Comparison of ENCODE assay signal across 21 cellular contexts in genomic region chr6:1616556-1617463, GRCh38. TPM values are rescaled to one million over a fixed set of nuclear protein-coding genes. Genes with fewer than 3 reads are reported as not detected.
DNase-seq lines count a peak whose midpoint lies in the region; ATAC-seq, FAIRE-seq and TF ChIP-seq lines count a peak whose summit lies in the region.
"Had no signal": no experiment of that assay in that cellular context is flagged by ENCODE, and none has a peak within 500 bp of the region (broad histone marks: within the 10 kb centered on the region; RNA-seq: fewer than 3 reads in every experiment).

No MANE protein-coding gene starts in this region.

- TF ChIP-seq POLR2A in tibial nerve (IDR thresholded peaks at IDR 0.05), result no peak
- TF ChIP-seq POLR2A in GM12891 (IDR thresholded peaks at IDR 0.05; ENCODE audit: low read depth, low read length), result no peak

- H3K9me3 Mint-ChIP-seq in nephron progenitor cell, result no peaks in the 10 kb centered on the region
- H3K9me3 Mint-ChIP-seq: activated CD4-positive, alpha-beta T cell treated with anti-CD3 and anti-CD28 coated beads, Interleukin-2, amount 10 ng/mL, durations not matched to agents 7 days and 5 days; activated naive CD8-positive, alpha-beta T cell treated with anti-CD3 and anti-CD28 coated beads, Interleukin-2, amount 10 ng/mL, durations not matched to agents 7 days and 5 days; activated T-helper 2 cell treated with anti-CD3 and anti-CD28 coated beads, Interferon-gamma antibody, Interleukin-2, Interleukin-4, amounts not matched to agents 10 μg/mL and 5 μg/mL and 100 μg/mL, durations not matched to agents 14 hours and 24 hours and 36 hours had no signal

- H3K9ac ChIP-seq in colonic mucosa (ENCODE audit: low read depth in 2 of 2, low read length in 2 of 2), result no peak overlapping the region

- DNase-seq in T-helper 17 cell, result no peak
- peak; percentile 66 for DNase-seq in fibroblast of the aortic adventitia (ENCODE audit: low read depth)
- DNase-seq in nephron progenitor cell, result no peak
- no peak for DNase-seq in tibial nerve (ENCODE audit: low spot score in 2 of 2)
- no peak for DNase-seq in colonic mucosa
- no peak for DNase-seq in central memory CD4-positive, alpha-beta T cell
- DNase-seq in GM12891 (ENCODE audit: insufficient read length, low spot score), result no peak
- DNase-seq: activated CD4-positive, alpha-beta T cell treated with anti-CD3 and anti-CD28 coated beads, Interleukin-2, amount 10 ng/mL, durations not matched to agents 7 days and 5 days; activated naive CD8-positive, alpha-beta T cell treated with anti-CD3 and anti-CD28 coated beads, Interleukin-2, amount 10 ng/mL, durations not matched to agents 7 days and 5 days; body of pancreas; H9; mammary epithelial cell; NCI-H1417 treated with DMSO at 0.1 percent for 48 hours; NCI-H524; ovary; stomach; T-helper 2 cell had no signal

- H3K9me3 ChIP-seq in T-helper 17 cell (ENCODE audit: control insufficient read depth, low read length, poor library complexity, severe bottlenecking) (no peaks in the 10 kb centered on the region), tibial nerve (no peaks in the 10 kb centered on the region), colonic mucosa (no peaks in the 10 kb centered on the region)
- H3K9me3 ChIP-seq: body of pancreas, heart left ventricle, ovary, stomach, vagina had no signal

- WGBS in tibial nerve, 2 donors, result 55 to 62% methylated on average over 12 of the region's 12 CpGs

- H3K27ac ChIP-seq in tibial nerve (peak overlapping the region; percentile 56 to 93 (median 73)), colonic mucosa (no peak overlapping the region)
- H3K27ac ChIP-seq: body of pancreas, ovary, stomach, vagina had no signal

- TF ChIP-seq CTCF in fibroblast of the aortic adventitia (IDR thresholded peaks at IDR 0.05; ENCODE audit: insufficient read depth, low read length) (no peak), nephron progenitor cell (IDR thresholded peaks at IDR 0.05) (no peak), tibial nerve (IDR thresholded peaks at IDR 0.05) (no peak), colonic mucosa (IDR thresholded peaks at IDR 0.05) (no peak)

- H3K4me3 ChIP-seq in fibroblast of the aortic adventitia (ENCODE audit: low read depth, low read length) (peak overlapping the region; percentile 85), tibial nerve (peak overlapping the region in 2 of 4 donors; percentile 3 to 81), colonic mucosa (no peak overlapping the region)
- H3K4me3 ChIP-seq: body of pancreas, ovary, stomach, vagina had no signal

- H3K27me3 Mint-ChIP-seq in T-helper 17 cell (peaks cover 48% of the 10 kb centered on the region), nephron progenitor cell (ENCODE audit: low read depth, poor library complexity) (peaks cover 28% of the 10 kb centered on the region)

- H3K27me3 ChIP-seq in tibial nerve (peaks cover 0 to 79% of the 10 kb centered on the region in 2 donors), colonic mucosa (peaks cover 65% of the 10 kb centered on the region)
- H3K27me3 ChIP-seq: ovary had no signal

- H3K36me3 ChIP-seq in tibial nerve (peaks cover 0 to 3% (median 0%) of the 10 kb centered on the region in 3 donors), colonic mucosa (no peaks in the 10 kb centered on the region)
- H3K36me3 ChIP-seq: heart left ventricle, ovary, vagina had no signal

- H3K27ac Mint-ChIP-seq in T-helper 17 cell (peak overlapping the region; percentile 39), nephron progenitor cell (peak overlapping the region; percentile 86)
- H3K27ac Mint-ChIP-seq: activated CD4-positive, alpha-beta T cell treated with anti-CD3 and anti-CD28 coated beads, Interleukin-2, amount 10 ng/mL, durations not matched to agents 7 days and 5 days; activated naive CD8-positive, alpha-beta T cell treated with anti-CD3 and anti-CD28 coated beads, Interleukin-2, amount 10 ng/mL, durations not matched to agents 7 days and 5 days; activated T-helper 2 cell treated with anti-CD3 and anti-CD28 coated beads, Interferon-gamma antibody, Interleukin-2, Interleukin-4, amounts not matched to agents 10 μg/mL and 5 μg/mL and 100 μg/mL, durations not matched to agents 14 hours and 24 hours and 36 hours; H9 had no signal

- intact Hi-C loops in colonic mucosa (cut with DNase I), result no loop called here

- no peak for TF ChIP-seq EP300 in tibial nerve (IDR thresholded peaks at IDR 0.05)

- FAIRE-seq in GM12891 (lab: Jason Lieb, UNC), result no peak

- H3K4me1 Mint-ChIP-seq in T-helper 17 cell, result peaks cover 14% of the 10 kb centered on the region
- peaks cover 62% of the 10 kb centered on the region for H3K4me1 Mint-ChIP-seq in nephron progenitor cell

- H3K4me1 ChIP-seq in tibial nerve (peaks cover 0 to 47% (median 15%) of the 10 kb centered on the region in 4 donors), colonic mucosa (peaks cover 6% of the 10 kb centered on the region)

- no peak overlapping the region for H3K4me3 Mint-ChIP-seq in T-helper 17 cell
- peak overlapping the region; percentile 69 for H3K4me3 Mint-ChIP-seq in nephron progenitor cell
- H3K4me3 Mint-ChIP-seq: activated CD4-positive, alpha-beta T cell treated with anti-CD3 and anti-CD28 coated beads, Interleukin-2, amount 10 ng/mL, durations not matched to agents 7 days and 5 days; activated naive CD8-positive, alpha-beta T cell treated with anti-CD3 and anti-CD28 coated beads, Interleukin-2, amount 10 ng/mL, durations not matched to agents 7 days and 5 days; H9 had no signal

- H3K36me3 Mint-ChIP-seq in T-helper 17 cell (ENCODE audit: low read depth) (peaks cover 4% of the 10 kb centered on the region), nephron progenitor cell (ENCODE audit: low read depth) (peaks cover 12% of the 10 kb centered on the region)
- H3K36me3 Mint-ChIP-seq: activated naive CD8-positive, alpha-beta T cell treated with anti-CD3 and anti-CD28 coated beads, Interleukin-2, amount 10 ng/mL, durations not matched to agents 7 days and 5 days had no signal

- no peak for ATAC-seq in T-helper 17 cell
- ATAC-seq: body of pancreas, heart left ventricle, right cardiac atrium had no signal

TF ChIP-seq in GM12891, 5 proteins besides CTCF, POLR2A, EP300 and RAD21:
- TF ChIP-seq POLR2AphosphoS5 (IDR thresholded peaks at IDR 0.05; ENCODE audit: low read depth, low read length) (no peak), TAF1 (IDR thresholded peaks at IDR 0.05; ENCODE audit: low read depth, low read length) (no peak), POU2F2 (IDR thresholded peaks at IDR 0.05; ENCODE audit: low read depth, low read length) (no peak), PAX5 (IDR thresholded peaks at IDR 0.05; ENCODE audit: insufficient read depth, low read length, severe bottlenecking) (no peak), SPI1 (IDR thresholded peaks at IDR 0.05; ENCODE audit: low read depth, low read length) (no peak)

RNA-seq across cellular contexts. Expression of gene FOXC1, which starts 7.1 kb away (rescaled TPM):
- total RNA-seq in T-helper 17 cell, result under 1 TPM in 1 of 2 donors, not detected in 1; 0.21 TPM
- total RNA-seq in fibroblast of the aortic adventitia (ENCODE audit: low replicate concordance), result 4.4 and 15.7 TPM in 2 replicates
- total RNA-seq in tibial nerve, result 10 to 100 TPM; 36.0 to 53.7 (median 50.2) TPM
- 1 to 10 TPM in 1 of 2 donors, under 1 TPM in 1; 0.69 to 1.5 TPM for total RNA-seq in colonic mucosa
- 0.26 TPM for polyA plus RNA-seq in GM12891 (2012; ENCODE audit: low read depth, missing spikeins)
- total RNA-seq: activated CD4-positive, alpha-beta T cell treated with anti-CD3 and anti-CD28 coated beads, Interleukin-2, amount 10 ng/mL, durations not matched to agents 7 days and 5 days; activated naive CD8-positive, alpha-beta T cell treated with anti-CD3 and anti-CD28 coated beads, Interleukin-2, amount 10 ng/mL, durations not matched to agents 7 days and 5 days; H9 had no signal
